9 cellular contexts compared by ENCODE assay signal in the genomic region with DNA sequence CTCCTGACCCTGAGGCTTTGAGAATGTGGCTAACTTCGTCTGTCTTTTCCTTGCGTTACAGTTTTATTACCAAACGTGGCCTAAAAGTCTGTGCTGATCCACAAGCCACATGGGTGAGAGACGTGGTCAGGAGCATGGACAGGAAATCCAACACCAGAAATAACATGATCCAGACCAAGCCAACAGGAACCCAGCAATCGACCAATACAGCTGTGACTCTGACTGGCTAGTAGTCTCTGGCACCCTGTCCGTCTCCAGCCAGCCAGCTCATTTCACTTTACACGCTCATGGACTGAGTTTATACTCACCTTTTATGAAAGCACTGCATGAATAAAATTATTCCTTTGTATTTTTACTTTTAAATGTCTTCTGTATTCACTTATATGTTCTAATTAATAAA. TPM values are rescaled to one million over a fixed set of nuclear protein-coding genes. Genes with fewer than 3 reads are reported as not detected.
"Had no signal": no experiment of that assay in that cellular context is flagged by ENCODE, and none has a peak within 500 bp of the region (broad histone marks: within the 10 kb centered on the region; RNA-seq: fewer than 3 reads in every experiment).

No MANE protein-coding gene starts in this region.

RNA-seq across cellular contexts. Expression of a gene that starts 4.6 kb away (rescaled TPM):
- total RNA-seq: HT1080, IMR-90, NCI-H460, PC-9, Peyer's patch, RPMI7951 had no signal
- polyA plus RNA-seq: IMR-90 had no signal

RNA-seq across cellular contexts. Expression of a gene that starts 37.2 kb away (rescaled TPM):
- total RNA-seq: HepG2, HT1080, IMR-90, NCI-H460, PC-9, Right ventricle myocardium inferior, RPMI7951, SJCRH30 had no signal
- polyA plus RNA-seq: IMR-90 had no signal
